ENCODE assay signal across 8 cellular contexts in genomic region chr12:58443273-58443980, GRCh38.
DNase-seq lines count a peak whose midpoint lies in the region; ATAC-seq and TF ChIP-seq lines count a peak whose summit lies in the region.

No MANE protein-coding gene starts in this region.

- CTCF ChIA-PET in activated CD8-positive, alpha-beta T cell treated with anti-CD3 and anti-CD28 coated beads for 36 hours (lab: Charles Lee) = interaction anchor here (1.1 kb wide), 1 partner anchor 95 kb away, joined by 4 read pairs; no protein-coding TSS in a partner anchor
- CTCF ChIA-PET in activated CD8-positive, alpha-beta T cell treated with anti-CD3 and anti-CD28 coated beads, Interleukin-2, amount 10 ng/mL, durations not matched to agents 7 days and 5 days (lab: Charles Lee) = no interaction called here

- no peak overlapping the region for H2AFZ ChIP-seq in OCI-LY3 (ENCODE audit: low read depth, low read length)

- H3K27me3 Mint-ChIP-seq in activated CD8-positive, alpha-beta T cell treated with anti-CD3 and anti-CD28 coated beads for 36 hours = peaks cover 2% of the 10 kb centered on the region
- H3K27me3 Mint-ChIP-seq in activated CD8-positive, alpha-beta T cell treated with anti-CD3 and anti-CD28 coated beads, Interleukin-2, amount 10 ng/mL, durations not matched to agents 7 days and 5 days (ENCODE audit: low read depth) = no peaks in the 10 kb centered on the region

- no peaks in the 10 kb centered on the region for H3K36me3 Mint-ChIP-seq in activated CD8-positive, alpha-beta T cell treated with anti-CD3 and anti-CD28 coated beads for 36 hours (ENCODE audit: low read depth)
- no peaks in the 10 kb centered on the region for H3K36me3 Mint-ChIP-seq in activated CD8-positive, alpha-beta T cell treated with anti-CD3 and anti-CD28 coated beads, Interleukin-2, amount 10 ng/mL, durations not matched to agents 7 days and 5 days (ENCODE audit: low read depth)

- no peak for TF ChIP-seq POLR2A in uterus (IDR thresholded peaks at IDR 0.05)

- H3K4me3 ChIP-seq in OCI-LY3 (ENCODE audit: low read length) (no peak overlapping the region), foreskin fibroblast (ENCODE audit: low read depth in 1 of 2, low read length in 2 of 2) (no peak overlapping the region), uterus (no peak overlapping the region)

- no peaks in the 10 kb centered on the region for H3K4me1 ChIP-seq in OCI-LY3 (ENCODE audit: low read length)
- no peaks in the 10 kb centered on the region for H3K4me1 ChIP-seq in uterus

- H3K27ac Mint-ChIP-seq in activated CD8-positive, alpha-beta T cell treated with anti-CD3 and anti-CD28 coated beads for 36 hours = no peak overlapping the region
- H3K27ac Mint-ChIP-seq in activated CD8-positive, alpha-beta T cell treated with anti-CD3 and anti-CD28 coated beads, Interleukin-2, amount 10 ng/mL, durations not matched to agents 7 days and 5 days = no peak overlapping the region

- H3K4me1 Mint-ChIP-seq in activated CD8-positive, alpha-beta T cell treated with anti-CD3 and anti-CD28 coated beads for 36 hours (ENCODE audit: low read depth) = no peaks in the 10 kb centered on the region
- no peaks in the 10 kb centered on the region for H3K4me1 Mint-ChIP-seq in activated CD8-positive, alpha-beta T cell treated with anti-CD3 and anti-CD28 coated beads, Interleukin-2, amount 10 ng/mL, durations not matched to agents 7 days and 5 days (ENCODE audit: low read depth)

- H3K4me3 Mint-ChIP-seq in activated CD8-positive, alpha-beta T cell treated with anti-CD3 and anti-CD28 coated beads for 36 hours = no peak overlapping the region
- H3K4me3 Mint-ChIP-seq in activated CD8-positive, alpha-beta T cell treated with anti-CD3 and anti-CD28 coated beads, Interleukin-2, amount 10 ng/mL, durations not matched to agents 7 days and 5 days = no peak overlapping the region

- no peaks in the 10 kb centered on the region for H4K20me1 ChIP-seq in OCI-LY3 (ENCODE audit: insufficient read depth, low read length)

- H3K4me2 ChIP-seq in OCI-LY3 (ENCODE audit: low read length) = no peak overlapping the region

- intact Hi-C loops in activated CD8-positive, alpha-beta T cell treated with anti-CD3 and anti-CD28 coated beads for 36 hours (cut with micrococcal nuclease) = no loop called here
- intact Hi-C loops in uterus (cut with DNase I; ENCODE audit: low total_unique reads) = no loop called here

- H3K27ac ChIP-seq in OCI-LY3 (ENCODE audit: low read length) (no peak overlapping the region), uterus (no peak overlapping the region)

- H3K9me3 Mint-ChIP-seq in activated CD8-positive, alpha-beta T cell treated with anti-CD3 and anti-CD28 coated beads for 36 hours = no peaks in the 10 kb centered on the region
- H3K9me3 Mint-ChIP-seq in activated CD8-positive, alpha-beta T cell treated with anti-CD3 and anti-CD28 coated beads, Interleukin-2, amount 10 ng/mL, durations not matched to agents 7 days and 5 days (ENCODE audit: insufficient read depth) = no peaks in the 10 kb centered on the region

- POLR2A ChIA-PET in activated CD8-positive, alpha-beta T cell treated with anti-CD3 and anti-CD28 coated beads for 36 hours (lab: Charles Lee) = no interaction called here
- POLR2A ChIA-PET in activated CD8-positive, alpha-beta T cell treated with anti-CD3 and anti-CD28 coated beads, Interleukin-2, amount 10 ng/mL, durations not matched to agents 7 days and 5 days (lab: Charles Lee) = no interaction called here

- H3K9me3 ChIP-seq in OCI-LY3 (ENCODE audit: insufficient read depth, low read length) (no peaks in the 10 kb centered on the region), uterus (no peaks in the 10 kb centered on the region)

- no peak overlapping the region for H3K9ac ChIP-seq in OCI-LY3 (ENCODE audit: low read length)

- peak; percentile 21 for DNase-seq in activated CD8-positive, alpha-beta T cell treated with anti-CD3 and anti-CD28 coated beads for 36 hours
- no peak for DNase-seq in activated CD8-positive, alpha-beta T cell treated with anti-CD3 and anti-CD28 coated beads, Interleukin-2, amount 10 ng/mL, durations not matched to agents 7 days and 5 days
- DNase-seq in foreskin fibroblast (peak in 1 of 2 donors; percentile 56), uterus (no peak), NCI-H510A (lab: John Stamatoyannopoulos, UW) (no peak), NCI-H2171 (lab: John Stamatoyannopoulos, UW) (no peak)

- TF ChIP-seq CTCF in activated CD8-positive, alpha-beta T cell treated with anti-CD3 and anti-CD28 coated beads for 36 hours (IDR thresholded peaks at IDR 0.05) = no peak
- TF ChIP-seq CTCF in OCI-LY3 (IDR thresholded peaks at IDR 0.05; ENCODE audit: low read depth, low read length) = peak; percentile 69
- peak; percentile 42 for TF ChIP-seq CTCF in foreskin fibroblast (IDR thresholded peaks at IDR 0.05; ENCODE audit: low read depth, low read length)
- peak in 3 of 4 experiments; percentile 12 to 29 (median 21) for TF ChIP-seq CTCF in uterus (IDR thresholded peaks at IDR 0.05)

- H3K36me3 ChIP-seq in OCI-LY3 (replicated peaks; ENCODE audit: low read depth, low read length) = no peaks in the 10 kb centered on the region
- no peaks in the 10 kb centered on the region for H3K36me3 ChIP-seq in uterus

- H3K79me2 ChIP-seq in OCI-LY3 (ENCODE audit: low read length) = no peaks in the 10 kb centered on the region

- H3K27me3 ChIP-seq in OCI-LY3 (ENCODE audit: low read depth, low read length) (no peaks in the 10 kb centered on the region), uterus (no peaks in the 10 kb centered on the region)

- ATAC-seq in activated CD8-positive, alpha-beta T cell treated with anti-CD3 and anti-CD28 coated beads for 36 hours = no peak
- ATAC-seq in activated CD8-positive, alpha-beta T cell treated with anti-CD3 and anti-CD28 coated beads, Interleukin-2, amount 10 ng/mL, durations not matched to agents 7 days and 5 days = no peak
- peak; percentile 82 for ATAC-seq in HG02623 (IDR thresholded peaks at IDR 0.05; ENCODE audit: unreplicated experiment)
